8 cellular contexts compared by ENCODE assay signal in the genomic region with DNA sequence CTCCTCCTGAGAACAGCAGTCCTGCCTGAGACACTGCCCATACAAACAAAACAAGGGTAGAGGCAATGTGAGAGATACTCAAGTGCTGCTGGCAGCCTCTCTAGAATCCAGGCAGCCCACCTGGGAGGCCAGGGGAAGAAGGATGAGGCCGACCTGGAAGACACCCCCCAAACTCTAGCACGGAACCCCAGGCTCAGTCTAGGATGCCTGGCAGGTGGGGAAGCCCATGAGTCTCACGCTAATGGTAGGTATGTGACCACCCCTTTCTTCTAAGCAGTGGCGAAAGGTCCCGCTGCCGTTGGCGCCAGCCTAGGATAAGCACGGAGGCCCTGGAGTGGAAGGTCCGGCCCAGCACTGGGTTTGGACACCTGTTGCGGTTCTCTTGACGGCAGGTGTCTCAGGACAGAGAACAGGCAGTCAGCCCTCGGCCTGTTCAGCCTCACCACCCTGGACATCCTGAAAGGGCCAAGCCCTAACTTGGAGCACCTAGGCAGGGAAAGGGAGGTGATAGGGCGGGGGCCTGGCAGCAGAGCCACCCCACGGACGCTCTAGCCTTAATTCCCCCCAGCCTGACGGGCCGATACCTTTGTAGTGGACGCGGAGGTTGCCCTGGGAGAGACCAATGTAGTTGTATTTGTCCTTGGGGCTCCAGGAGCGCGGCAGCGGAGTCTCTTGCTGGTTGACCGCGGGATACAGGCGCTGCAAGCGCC. TPM values are rescaled to one million over a fixed set of nuclear protein-coding genes. Genes with fewer than 3 reads are reported as not detected.
DNase-seq lines count a peak whose midpoint lies in the region; ATAC-seq and TF ChIP-seq lines count a peak whose summit lies in the region.

No MANE protein-coding gene starts in this region.

- peak overlapping the region; percentile 76 for H3K27ac Mint-ChIP-seq in Calu3 (ENCODE audit: unreplicated experiment)
- peak overlapping the region; percentile 90 for H3K27ac Mint-ChIP-seq in activated CD8-positive, alpha-beta T cell treated with anti-CD3 and anti-CD28 coated beads, Interleukin-2, amount 10 ng/mL, durations not matched to agents 7 days and 5 days

- no peaks in the 10 kb centered on the region for H3K9me3 Mint-ChIP-seq in Calu3 (ENCODE audit: low read depth, unreplicated experiment)
- H3K9me3 Mint-ChIP-seq in activated CD8-positive, alpha-beta T cell treated with anti-CD3 and anti-CD28 coated beads, Interleukin-2, amount 10 ng/mL, durations not matched to agents 7 days and 5 days (ENCODE audit: insufficient read depth), result no peaks in the 10 kb centered on the region

- POLR2A ChIA-PET in activated CD8-positive, alpha-beta T cell treated with anti-CD3 and anti-CD28 coated beads, Interleukin-2, amount 10 ng/mL, durations not matched to agents 7 days and 5 days (lab: Charles Lee), result interaction anchor here (0.7 to 1.5 kb wide), 10 partner anchors 9 to 193 kb away, joined by 3 to 7 read pairs (median 4); partner anchors contain the start of genes DPEP2, EDC4, GFOD2 and NUTF2

- H3K4me3 ChIP-seq in right cardiac atrium (ENCODE audit: low read length) (peak overlapping the region; percentile 69), skeletal muscle satellite cell (ENCODE audit: low read length) (peak overlapping the region; percentile 84)

- TF ChIP-seq CTCF in Calu3 (IDR thresholded peaks at IDR 0.05; ENCODE audit: unreplicated experiment), result no peak

- H3K27ac ChIP-seq in right cardiac atrium (ENCODE audit: low read length), result peak overlapping the region; percentile 54

- peak overlapping the region; percentile 90 for H3K9ac ChIP-seq in skeletal muscle satellite cell (ENCODE audit: low read depth, low read length)

- no peaks in the 10 kb centered on the region for H3K9me3 ChIP-seq in right cardiac atrium (ENCODE audit: control insufficient read depth, low read length)
- no peaks in the 10 kb centered on the region for H3K9me3 ChIP-seq in skeletal muscle satellite cell (replicated peaks; ENCODE audit: low read length)

- DNase-seq in Calu3, result peak; percentile 13
- no peak for DNase-seq in activated CD8-positive, alpha-beta T cell treated with anti-CD3 and anti-CD28 coated beads, Interleukin-2, amount 10 ng/mL, durations not matched to agents 7 days and 5 days
- peak in 2 of 3 donors; percentile 33 to 71 for DNase-seq in right cardiac atrium
- DNase-seq in DMS114 treated with DMSO at 0.1 percent for 48 hours (lab: John Stamatoyannopoulos, UW; ENCODE audit: unreplicated experiment), result no peak
- DNase-seq in activated effector memory CD4-positive, alpha-beta T cell treated with anti-CD3 and anti-CD28 coated beads, Interleukin-2, amount 50 U/mL, for 16 hours, result no peak

- H3K4me1 Mint-ChIP-seq in Calu3 (ENCODE audit: low read depth, unreplicated experiment), result peaks cover 11% of the 10 kb centered on the region
- H3K4me1 Mint-ChIP-seq in activated CD8-positive, alpha-beta T cell treated with anti-CD3 and anti-CD28 coated beads, Interleukin-2, amount 10 ng/mL, durations not matched to agents 7 days and 5 days (ENCODE audit: low read depth), result peaks cover 47% of the 10 kb centered on the region

- peak overlapping the region; percentile 96 for H3K4me3 Mint-ChIP-seq in Calu3 (ENCODE audit: low read depth, unreplicated experiment)
- peak overlapping the region; percentile 94 for H3K4me3 Mint-ChIP-seq in activated CD8-positive, alpha-beta T cell treated with anti-CD3 and anti-CD28 coated beads, Interleukin-2, amount 10 ng/mL, durations not matched to agents 7 days and 5 days

- H3K4me1 ChIP-seq in right cardiac atrium (ENCODE audit: control insufficient read depth, insufficient read depth, low read length) (peaks cover 3% of the 10 kb centered on the region), skeletal muscle satellite cell (ENCODE audit: control insufficient read depth, insufficient read depth, low read length) (peaks cover 15% of the 10 kb centered on the region)

- H3K4me2 ChIP-seq in skeletal muscle satellite cell (ENCODE audit: low read length), result peak overlapping the region; percentile 99

- H3K27me3 Mint-ChIP-seq in Calu3 (ENCODE audit: unreplicated experiment), result no peaks in the 10 kb centered on the region
- no peaks in the 10 kb centered on the region for H3K27me3 Mint-ChIP-seq in activated CD8-positive, alpha-beta T cell treated with anti-CD3 and anti-CD28 coated beads, Interleukin-2, amount 10 ng/mL, durations not matched to agents 7 days and 5 days (ENCODE audit: low read depth)

- intact Hi-C loops in Calu3 (cut with micrococcal nuclease; ENCODE audit: unreplicated experiment) (loop anchor here (5.0 kb wide), 1 partner anchor 276 kb away; no protein-coding TSS in a partner anchor), right cardiac atrium (cut with DNase I) (loop anchor here in 1 of 4 donors (10.0 kb wide), 1 partner anchor 131 kb away; no protein-coding TSS in a partner anchor)

- whole genome bisulfite sequencing in right cardiac atrium, result under 1% methylated on average over 26 of the region's 26 CpGs

- no TSS peak for BruUV-seq in Calu3 (replicated peaks; lab: Mats Ljungman, UMichigan)

- H3K36me3 ChIP-seq in skeletal muscle satellite cell (ENCODE audit: insufficient read depth, low read length), result peaks cover 4% of the 10 kb centered on the region

- H3K36me3 Mint-ChIP-seq in Calu3 (ENCODE audit: insufficient read depth, unreplicated experiment), result peaks cover 63% of the 10 kb centered on the region
- H3K36me3 Mint-ChIP-seq in activated CD8-positive, alpha-beta T cell treated with anti-CD3 and anti-CD28 coated beads, Interleukin-2, amount 10 ng/mL, durations not matched to agents 7 days and 5 days (ENCODE audit: low read depth), result peaks cover 41% of the 10 kb centered on the region

- CTCF ChIA-PET in Calu3 (lab: Charles Lee), result interaction anchor here (0.6 to 2.6 kb wide), 15 partner anchors 10 to 914 kb away, joined by 3 to 24 read pairs (median 5); partner anchors contain the start of gene GFOD2
- CTCF ChIA-PET in activated CD8-positive, alpha-beta T cell treated with anti-CD3 and anti-CD28 coated beads, Interleukin-2, amount 10 ng/mL, durations not matched to agents 7 days and 5 days (lab: Charles Lee), result interaction anchor here (0.8 to 6.1 kb wide), 11 partner anchors 10 to 325 kb away, joined by 3 to 47 read pairs (median 3); partner anchors contain the start of genes ATP6V0D1, C16orf86 and GFOD2

- H3K27me3 ChIP-seq in right cardiac atrium (ENCODE audit: control insufficient read depth, insufficient read depth) (no peaks in the 10 kb centered on the region), skeletal muscle satellite cell (ENCODE audit: control insufficient read depth, insufficient read depth, low read length) (no peaks in the 10 kb centered on the region)

- ATAC-seq in HG02642 (IDR thresholded peaks at IDR 0.05; ENCODE audit: poor library complexity, unreplicated experiment), result peak; percentile 3
- no peak for ATAC-seq in activated CD8-positive, alpha-beta T cell treated with anti-CD3 and anti-CD28 coated beads, Interleukin-2, amount 10 ng/mL, durations not matched to agents 7 days and 5 days
- ATAC-seq in right cardiac atrium, result peak; percentile 5 to 17
- ATAC-seq in HG02885 (IDR thresholded peaks at IDR 0.05; ENCODE audit: poor library complexity, unreplicated experiment), result no peak

RNA-seq across cellular contexts. Expression of gene RANBP10, which starts 0.5 kb away (rescaled TPM):
- total RNA-seq in Calu3 (2022) (25.5 and 28.2 TPM in 2 replicates), right cardiac atrium (10 to 100 TPM; 11.1 to 16.3 (median 12.4) TPM)
- 10 to 100 TPM; 25.9 to 30.5 TPM for total RNA-seq in activated CD8-positive, alpha-beta T cell treated with anti-CD3 and anti-CD28 coated beads, Interleukin-2, amount 10 ng/mL, durations not matched to agents 7 days and 5 days
- polyA plus RNA-seq in right cardiac atrium, result 6.9 TPM
- total RNA-seq in skeletal muscle satellite cell (2012; rRNA removed), result 3.5 and 4.2 TPM in 2 replicates

RNA-seq across cellular contexts. Expression of gene TSNAXIP1, which starts 0.8 kb away (rescaled TPM):
- total RNA-seq in Calu3 (2022) (1.0 and 1.3 TPM in 2 replicates), right cardiac atrium (under 1 TPM; 0.56 to 0.94 (median 0.79) TPM)
- total RNA-seq in activated CD8-positive, alpha-beta T cell treated with anti-CD3 and anti-CD28 coated beads, Interleukin-2, amount 10 ng/mL, durations not matched to agents 7 days and 5 days, result under 1 TPM; 0.47 to 0.63 TPM
- 1.1 TPM for polyA plus RNA-seq in right cardiac atrium
- 0.76 and 0.87 TPM in 2 replicates for total RNA-seq in skeletal muscle satellite cell (2012; rRNA removed)

RNA-seq across cellular contexts. Expression of gene THAP11, which starts 36.2 kb away (rescaled TPM):
- total RNA-seq in Calu3 (2022), result 38.3 and 39.1 TPM in 2 replicates
- 10 to 100 TPM; 50.2 to 52.4 TPM for total RNA-seq in activated CD8-positive, alpha-beta T cell treated with anti-CD3 and anti-CD28 coated beads, Interleukin-2, amount 10 ng/mL, durations not matched to agents 7 days and 5 days
- 10 to 100 TPM; 27.5 to 34.0 (median 32.0) TPM for total RNA-seq in right cardiac atrium
- polyA plus RNA-seq in right cardiac atrium, result 20.8 TPM
- total RNA-seq in skeletal muscle satellite cell (2012; rRNA removed), result 17.0 and 26.0 TPM in 2 replicates

RNA-seq across cellular contexts. Expression of gene NUTF2, which starts 40.9 kb away (rescaled TPM):
- 210 and 224 TPM in 2 replicates for total RNA-seq in Calu3 (2022)
- 100 to 1,000 TPM; 125 to 134 TPM for total RNA-seq in activated CD8-positive, alpha-beta T cell treated with anti-CD3 and anti-CD28 coated beads, Interleukin-2, amount 10 ng/mL, durations not matched to agents 7 days and 5 days
- total RNA-seq in right cardiac atrium, result 10 to 100 TPM; 66.6 to 80.7 (median 68.2) TPM
- polyA plus RNA-seq in right cardiac atrium, result 125 TPM
- 139 and 222 TPM in 2 replicates for total RNA-seq in skeletal muscle satellite cell (2012; rRNA removed)

RNA-seq across cellular contexts. Expression of gene CENPT, which starts 41.6 kb away (rescaled TPM):
- 46.8 and 54.3 TPM in 2 replicates for total RNA-seq in Calu3 (2022)
- total RNA-seq in activated CD8-positive, alpha-beta T cell treated with anti-CD3 and anti-CD28 coated beads, Interleukin-2, amount 10 ng/mL, durations not matched to agents 7 days and 5 days, result 10 to 100 TPM; 58.9 to 63.6 TPM
- total RNA-seq in right cardiac atrium, result 10 to 100 TPM; 24.3 to 29.0 (median 27.4) TPM
- 26.7 TPM for polyA plus RNA-seq in right cardiac atrium
- 29.9 and 45.7 TPM in 2 replicates for total RNA-seq in skeletal muscle satellite cell (2012; rRNA removed)

Comparison
In these comparisons a context has a peak if more than half of its experiments do, and no peak if none do; other contexts are left out.
1. DNase-seq: peak in Calu3 (single experiment) and right cardiac atrium (2 of 3); none in activated CD8-positive, alpha-beta T cell treated with anti-CD3 and anti-CD28 coated beads, Interleukin-2, amount 10 ng/mL, durations not matched to agents 7 days and 5 days (single experiment), DMS114 treated with DMSO at 0.1 percent for 48 hours (single experiment) and activated effector memory CD4-positive, alpha-beta T cell treated with anti-CD3 and anti-CD28 coated beads, Interleukin-2, amount 50 U/mL, for 16 hours (single experiment).
2. ATAC-seq: peak in HG02642 (single experiment) and right cardiac atrium (2 of 2); none in activated CD8-positive, alpha-beta T cell treated with anti-CD3 and anti-CD28 coated beads, Interleukin-2, amount 10 ng/mL, durations not matched to agents 7 days and 5 days (single experiment) and HG02885 (single experiment).